Comparison of ENCODE assay signal across 3 cellular contexts in the genomic region with DNA sequence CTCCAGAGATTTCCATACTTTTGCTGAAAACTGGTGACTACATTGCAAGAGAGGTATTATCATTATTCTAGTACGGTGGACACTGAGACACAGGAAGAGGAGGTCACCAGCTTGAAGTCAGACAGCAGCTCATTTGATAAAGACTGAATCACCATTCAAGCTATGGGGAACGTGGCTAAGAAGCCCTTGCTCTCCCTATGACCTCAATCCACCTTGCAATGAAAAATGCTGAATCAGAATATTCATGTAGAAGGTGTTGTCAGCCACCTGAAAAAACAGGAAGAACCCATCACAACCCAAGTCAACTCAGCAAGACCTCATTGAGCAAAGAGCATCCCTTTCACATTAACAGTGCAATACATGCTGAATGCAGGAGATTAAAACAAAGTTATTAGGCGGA.
TF ChIP-seq lines count a peak whose summit lies in the region.

No MANE protein-coding gene starts in this region.

TF ChIP-seq in A549, 52 proteins besides CTCF, POLR2A, EP300 and RAD21:
- no peak for TF ChIP-seq POLR2AphosphoS2 (conservative IDR thresholded peaks at IDR 0.05; ENCODE audit: low read length)
- TF ChIP-seq RCOR1 (IDR thresholded peaks at IDR 0.05; ENCODE audit: low read depth, low read length) = no peak
- TF ChIP-seq RARB (CRISPR knock-in tag; IDR thresholded peaks at IDR 0.05) = no peak
- no peak for TF ChIP-seq TP53 (CRISPR knock-in tag; IDR thresholded peaks at IDR 0.05)
- TF ChIP-seq NFE2L2 (conservative IDR thresholded peaks at IDR 0.05; ENCODE audit: low read length) = no peak
- TF ChIP-seq HOXB13 (CRISPR knock-in tag; IDR thresholded peaks at IDR 0.05; ENCODE audit: low read depth) = no peak
- peak; percentile 64 for TF ChIP-seq MAFK (IDR thresholded peaks at IDR 0.05; ENCODE audit: partially characterized antibody)

TF ChIP-seq in IMR-90, 13 proteins besides CTCF, POLR2A, EP300 and RAD21:
- TF ChIP-seq MAFK (IDR thresholded peaks at IDR 0.05; ENCODE audit: low read depth, low read length) (peak; percentile 74), MXI1 (IDR thresholded peaks at IDR 0.05; ENCODE audit: borderline replicate concordance, low read depth, low read length) (no peak)

TF ChIP-seq in H1, 55 proteins besides CTCF, POLR2A, EP300 and RAD21:
- no peak for TF ChIP-seq SRF (IDR thresholded peaks at IDR 0.05; ENCODE audit: low read depth, low read length)
- TF ChIP-seq TCF12 (IDR thresholded peaks at IDR 0.05; ENCODE audit: low read depth, low read length) = no peak
- no peak for TF ChIP-seq RNF2 (IDR thresholded peaks at IDR 0.05; ENCODE audit: borderline replicate concordance, low read depth, low read length, missing control alignments, poor library complexity, severe bottlenecking)
- TF ChIP-seq MAFK (IDR thresholded peaks at IDR 0.05; ENCODE audit: low read depth, low read length) = peak; percentile 71
- TF ChIP-seq TAF1 (IDR thresholded peaks at IDR 0.05; ENCODE audit: low read depth, low read length) = no peak
